8 cellular contexts compared by ENCODE assay signal in the genomic region with DNA sequence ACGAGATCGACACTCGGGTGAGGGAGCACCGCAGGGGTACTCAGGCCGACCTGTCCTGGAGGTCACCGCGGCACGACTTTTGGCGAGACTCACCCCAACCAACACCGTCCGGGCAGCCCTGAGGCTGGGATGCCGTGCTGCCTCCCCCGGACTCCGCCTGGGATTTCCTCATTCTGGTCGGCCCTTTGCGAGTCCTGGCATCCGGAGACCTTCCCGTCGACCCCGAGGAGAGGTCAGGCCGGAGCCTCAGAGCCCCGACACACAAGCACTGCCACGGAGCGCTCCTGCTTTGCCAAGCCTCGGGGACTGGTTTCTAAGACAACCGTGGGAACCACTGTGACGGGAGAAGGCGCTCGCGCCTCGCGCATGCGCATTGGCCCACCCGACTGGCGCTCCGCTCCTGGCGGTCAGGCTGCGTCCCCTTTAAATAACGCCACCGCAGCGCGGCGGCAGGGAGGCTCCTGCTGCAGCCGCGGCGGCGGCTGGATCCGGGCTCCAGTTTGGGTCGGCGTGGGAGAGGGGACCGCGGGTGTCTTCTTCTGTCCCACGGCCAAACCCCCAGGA.
DNase-seq lines count a peak whose midpoint lies in the region; ATAC-seq, FAIRE-seq and TF ChIP-seq lines count a peak whose summit lies in the region.
"Not testable (repeated sequence)": the region's sequence is repeated elsewhere in the genome, so short reads cannot be mapped to it uniquely, and the experiment has no call there.

No MANE protein-coding gene starts in this region.

- peak; percentile 33 for ATAC-seq in HG03520 (IDR thresholded peaks at IDR 0.05; ENCODE audit: unreplicated experiment)

- peaks cover 0 to 63% (median 56%) of the 10 kb centered on the region in 4 donors for H3K4me1 ChIP-seq in sigmoid colon
- H3K4me1 ChIP-seq in uterus = not testable (repeated sequence)

- H3K27me3 ChIP-seq in bronchial epithelial cell (ENCODE audit: control insufficient read depth, insufficient read depth, low read length); sigmoid colon; uterus: not testable (repeated sequence)

- WGBS in sigmoid colon, 2 donors = 1% methylated on average over 53 of the region's 53 CpGs

- not testable (repeated sequence) for H3K36me3 ChIP-seq in bronchial epithelial cell (ENCODE audit: control insufficient read depth, insufficient read depth, low read length); sigmoid colon; uterus

- not testable (repeated sequence) for FAIRE-seq in bronchial epithelial cell (lab: Jason Lieb, UNC)

- DNase-seq in GM13976 (ENCODE audit: low spot score) = peak; percentile 67
- DNase-seq in NCI-H524 treated with DMSO at 0.1 percent for 48 hours (lab: John Stamatoyannopoulos, UW) = peak; percentile 74
- peak; percentile 71 to 80 for DNase-seq in activated CD4-positive, alpha-beta T cell treated with anti-CD3 and anti-CD28 coated beads for 24 hours (ENCODE audit: low read depth in 2 of 2)
- DNase-seq in bronchial epithelial cell (ENCODE audit: low read depth) = peak; percentile 71
- DNase-seq in iPS-NIHi11 (ENCODE audit: low spot score) = peak; percentile 59
- DNase-seq in sigmoid colon = peak; percentile 94
- peak; percentile 84 to 87 for DNase-seq in uterus

- H3K27ac ChIP-seq in sigmoid colon (peak overlapping the region in 2 of 4 donors; percentile 61), uterus (peak overlapping the region in 1 of 2 donors; percentile 33)

- in situ Hi-C loops in GM13976 (cut with MboI; ENCODE audit: low sequenced_read_pairs, unreplicated experiment) = loop anchor here (25.0 kb wide), 2 partner anchors 176 to 576 kb away; a partner anchor contains a TSS

- TF ChIP-seq CTCF in GM13976 (IDR thresholded peaks at IDR 0.05; ENCODE audit: borderline replicate concordance, control extremely low read depth, extremely low read depth, insufficient read depth, missing control alignments) = not testable (repeated sequence)
- TF ChIP-seq CTCF in bronchial epithelial cell (IDR thresholded peaks at IDR 0.05; ENCODE audit: insufficient read depth, low read length, severe bottlenecking) (peak; percentile 19), sigmoid colon (IDR thresholded peaks at IDR 0.05) (peak in 1 of 4 experiments; percentile 15), uterus (IDR thresholded peaks at IDR 0.05) (peak in 3 of 4 experiments; percentile 21 to 47 (median 47))

- intact Hi-C loops in sigmoid colon (cut with DNase I); uterus (cut with DNase I; ENCODE audit: low total_unique reads): not testable (repeated sequence)

- TF ChIP-seq EP300 in sigmoid colon (IDR thresholded peaks at IDR 0.05) = not testable (repeated sequence)

- TF ChIP-seq POLR2A in sigmoid colon (IDR thresholded peaks at IDR 0.05); uterus (IDR thresholded peaks at IDR 0.05): not testable (repeated sequence)

- H3K9me3 ChIP-seq in sigmoid colon, uterus: not testable (repeated sequence)

- H3K4me3 ChIP-seq in bronchial epithelial cell (ENCODE audit: low read depth, low read length) (peak overlapping the region; percentile 36), sigmoid colon (peak overlapping the region; percentile 22 to 51 (median 44)), uterus (peak overlapping the region; percentile 11 to 35)
